ENCODE assay signal across 9 cellular contexts in the genomic region with DNA sequence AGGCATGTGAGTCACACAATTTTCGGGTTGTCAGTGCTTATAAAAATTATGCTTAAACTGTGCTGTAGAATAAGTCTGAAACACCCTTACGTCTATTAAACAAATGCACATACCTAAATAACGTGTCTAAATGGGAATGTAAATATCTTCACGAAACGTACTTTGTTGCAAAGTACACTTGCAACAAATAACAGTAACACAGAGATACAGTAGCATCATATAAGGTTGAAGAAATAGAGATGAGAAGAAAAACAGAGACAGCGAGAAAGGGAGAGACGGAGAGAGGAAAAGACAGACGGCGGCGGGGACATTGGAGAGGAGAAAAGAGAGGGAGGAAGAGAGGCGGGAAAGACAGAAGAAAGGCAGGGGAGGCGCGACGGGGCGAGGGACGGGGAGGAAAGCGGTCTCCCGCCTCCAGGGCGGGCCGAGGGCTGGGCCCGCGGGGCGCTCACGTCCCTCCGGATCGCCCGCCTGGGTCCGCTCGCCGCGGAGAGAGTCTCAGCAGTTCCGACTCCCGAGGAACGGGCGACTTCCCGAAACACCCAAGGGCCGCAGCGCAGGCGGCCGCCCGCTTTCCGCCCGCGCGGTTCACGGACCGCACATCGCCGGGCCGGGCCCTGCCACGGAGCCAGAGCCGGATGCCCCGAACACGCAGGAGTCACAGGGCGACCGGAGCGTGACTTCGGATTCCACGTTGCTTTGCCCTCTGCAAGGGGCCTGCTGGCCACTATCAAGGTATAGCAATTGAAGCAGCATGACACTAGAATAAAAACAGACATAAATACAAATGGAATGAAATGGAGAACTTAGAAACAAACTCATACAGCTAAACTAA.
DNase-seq lines count a peak whose midpoint lies in the region; ATAC-seq and TF ChIP-seq lines count a peak whose summit lies in the region.
"Had no signal": no experiment of that assay in that cellular context is flagged by ENCODE, and none has a peak within 500 bp of the region (broad histone marks: within the 10 kb centered on the region; RNA-seq: fewer than 3 reads in every experiment).

No MANE protein-coding gene starts in this region.

- POLR2A ChIA-PET in WTC11 (lab: Charles Lee), result no interaction called here

- no peaks in the 10 kb centered on the region for H3K36me3 Mint-ChIP-seq in WTC11
- no peaks in the 10 kb centered on the region for H3K36me3 Mint-ChIP-seq in glutamatergic neuron (ENCODE audit: unreplicated experiment)
- no peaks in the 10 kb centered on the region for H3K36me3 Mint-ChIP-seq in nephron progenitor cell (ENCODE audit: low read depth)

- TF ChIP-seq CTCF in WTC11 (IDR thresholded peaks at IDR 0.05), result no peak
- TF ChIP-seq CTCF in glutamatergic neuron (IDR thresholded peaks at IDR 0.05; ENCODE audit: partially characterized antibody, unreplicated experiment), result no peak
- no peak for TF ChIP-seq CTCF in nephron progenitor cell (IDR thresholded peaks at IDR 0.05)

- H3K4me3 Mint-ChIP-seq in WTC11 (peak overlapping the region; percentile 65), glutamatergic neuron (ENCODE audit: unreplicated experiment) (peak overlapping the region; percentile 61), nephron progenitor cell (peak overlapping the region; percentile 77)

- DNase-seq in CD1c-positive myeloid dendritic cell (ENCODE audit: extremely low spot score) (peak; percentile 55), WTC11 (ENCODE audit: low spot score) (peak; percentile 40), glutamatergic neuron (peak; percentile 36), nephron progenitor cell (peak; percentile 58), cerebellum (ENCODE audit: low spot score) (no peak), DMS53 treated with DMSO at 0.1 percent for 48 hours (lab: John Stamatoyannopoulos, UW; ENCODE audit: unreplicated experiment) (no peak)
- no peak for DNase-seq in activated effector memory CD4-positive, alpha-beta T cell treated with anti-CD3 and anti-CD28 coated beads, Interleukin-2, amount 50 U/mL, for 16 hours
- DNase-seq: MM.1S had no signal

- H3K27ac Mint-ChIP-seq in WTC11 (no peak overlapping the region), glutamatergic neuron (ENCODE audit: unreplicated experiment) (no peak overlapping the region), nephron progenitor cell (no peak overlapping the region)

- ATAC-seq in WTC11, result peak; percentile 90
- ATAC-seq in GM19463 (IDR thresholded peaks at IDR 0.05; ENCODE audit: unreplicated experiment), result no peak

- H3K9me3 Mint-ChIP-seq in WTC11, result peaks cover 8% of the 10 kb centered on the region; the same call in 1 of the 2 replicates
- peaks cover 5% of the 10 kb centered on the region for H3K9me3 Mint-ChIP-seq in glutamatergic neuron (ENCODE audit: unreplicated experiment)
- peaks cover 7% of the 10 kb centered on the region for H3K9me3 Mint-ChIP-seq in nephron progenitor cell

- H3K27me3 Mint-ChIP-seq in WTC11 (ENCODE audit: low read depth) (peaks cover 85% of the 10 kb centered on the region), glutamatergic neuron (ENCODE audit: unreplicated experiment) (peaks cover 8% of the 10 kb centered on the region), nephron progenitor cell (ENCODE audit: low read depth, poor library complexity) (peaks cover 71% of the 10 kb centered on the region)

- H3K4me1 Mint-ChIP-seq in WTC11, result peaks cover 11% of the 10 kb centered on the region
- H3K4me1 Mint-ChIP-seq in glutamatergic neuron (ENCODE audit: low read depth, unreplicated experiment), result peaks cover 10% of the 10 kb centered on the region
- peaks cover 34% of the 10 kb centered on the region for H3K4me1 Mint-ChIP-seq in nephron progenitor cell

- CTCF ChIA-PET in WTC11 (lab: Charles Lee), result no interaction called here

TF ChIP-seq in WTC11, 78 proteins besides CTCF, POLR2A, EP300 and RAD21:
- TF ChIP-seq GRHL2 (CRISPR knock-in tag; IDR thresholded peaks at IDR 0.05; ENCODE audit: insufficient replicate concordance, severe bottlenecking) (no peak), CREB1 (CRISPR knock-in tag; IDR thresholded peaks at IDR 0.05) (no peak), MXD4 (CRISPR knock-in tag; IDR thresholded peaks at IDR 0.05; ENCODE audit: borderline replicate concordance) (no peak), TEAD4 (CRISPR knock-in tag; IDR thresholded peaks at IDR 0.05) (no peak), ETV6 (CRISPR knock-in tag; IDR thresholded peaks at IDR 0.05) (0 out of 2 replicates have a peak, but pooled peaks have one; percentile 65)
- TF ChIP-seq, protein P1, sequence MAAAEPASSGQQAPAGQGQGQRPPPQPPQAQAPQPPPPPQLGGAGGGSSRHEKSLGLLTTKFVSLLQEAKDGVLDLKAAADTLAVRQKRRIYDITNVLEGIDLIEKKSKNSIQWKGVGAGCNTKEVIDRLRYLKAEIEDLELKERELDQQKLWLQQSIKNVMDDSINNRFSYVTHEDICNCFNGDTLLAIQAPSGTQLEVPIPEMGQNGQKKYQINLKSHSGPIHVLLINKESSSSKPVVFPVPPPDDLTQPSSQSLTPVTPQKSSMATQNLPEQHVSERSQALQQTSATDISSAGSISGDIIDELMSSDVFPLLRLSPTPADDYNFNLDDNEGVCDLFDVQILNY (CRISPR knock-in tag; IDR thresholded peaks at IDR 0.05), result 0 out of 2 replicates have a peak, but pooled peaks have one; percentile 49
- TF ChIP-seq, protein P2, sequence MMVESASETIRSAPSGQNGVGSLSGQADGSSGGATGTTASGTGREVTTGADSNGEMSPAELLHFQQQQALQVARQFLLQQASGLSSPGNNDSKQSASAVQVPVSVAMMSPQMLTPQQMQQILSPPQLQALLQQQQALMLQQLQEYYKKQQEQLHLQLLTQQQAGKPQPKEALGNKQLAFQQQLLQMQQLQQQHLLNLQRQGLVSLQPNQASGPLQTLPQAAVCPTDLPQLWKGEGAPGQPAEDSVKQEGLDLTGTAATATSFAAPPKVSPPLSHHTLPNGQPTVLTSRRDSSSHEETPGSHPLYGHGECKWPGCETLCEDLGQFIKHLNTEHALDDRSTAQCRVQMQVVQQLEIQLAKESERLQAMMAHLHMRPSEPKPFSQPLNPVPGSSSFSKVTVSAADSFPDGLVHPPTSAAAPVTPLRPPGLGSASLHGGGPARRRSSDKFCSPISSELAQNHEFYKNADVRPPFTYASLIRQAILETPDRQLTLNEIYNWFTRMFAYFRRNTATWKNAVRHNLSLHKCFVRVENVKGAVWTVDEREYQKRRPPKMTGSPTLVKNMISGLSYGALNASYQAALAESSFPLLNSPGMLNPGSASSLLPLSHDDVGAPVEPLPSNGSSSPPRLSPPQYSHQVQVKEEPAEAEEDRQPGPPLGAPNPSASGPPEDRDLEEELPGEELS (CRISPR knock-in tag; IDR thresholded peaks at IDR 0.05), result peak; percentile 51; the same call in 1 of the 2 replicates
- TF ChIP-seq, protein P3, sequence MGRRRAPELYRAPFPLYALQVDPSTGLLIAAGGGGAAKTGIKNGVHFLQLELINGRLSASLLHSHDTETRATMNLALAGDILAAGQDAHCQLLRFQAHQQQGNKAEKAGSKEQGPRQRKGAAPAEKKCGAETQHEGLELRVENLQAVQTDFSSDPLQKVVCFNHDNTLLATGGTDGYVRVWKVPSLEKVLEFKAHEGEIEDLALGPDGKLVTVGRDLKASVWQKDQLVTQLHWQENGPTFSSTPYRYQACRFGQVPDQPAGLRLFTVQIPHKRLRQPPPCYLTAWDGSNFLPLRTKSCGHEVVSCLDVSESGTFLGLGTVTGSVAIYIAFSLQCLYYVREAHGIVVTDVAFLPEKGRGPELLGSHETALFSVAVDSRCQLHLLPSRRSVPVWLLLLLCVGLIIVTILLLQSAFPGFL (CRISPR knock-in tag; IDR thresholded peaks at IDR 0.05; ENCODE audit: borderline replicate concordance), result no peak
- TF ChIP-seq, protein P4, sequence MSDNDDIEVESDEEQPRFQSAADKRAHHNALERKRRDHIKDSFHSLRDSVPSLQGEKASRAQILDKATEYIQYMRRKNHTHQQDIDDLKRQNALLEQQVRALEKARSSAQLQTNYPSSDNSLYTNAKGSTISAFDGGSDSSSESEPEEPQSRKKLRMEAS (CRISPR knock-in tag; IDR thresholded peaks at IDR 0.05), result peak; percentile 33; the same call in 1 of the 2 replicates

Comparison
In these comparisons a context has a peak if more than half of its experiments do, and no peak if none do; other contexts are left out.
1. DNase-seq: peak in CD1c-positive myeloid dendritic cell (single experiment), WTC11 (single experiment), glutamatergic neuron (single experiment) and nephron progenitor cell (single experiment); none in cerebellum (single experiment), DMS53 treated with DMSO at 0.1 percent for 48 hours (single experiment) and activated effector memory CD4-positive, alpha-beta T cell treated with anti-CD3 and anti-CD28 coated beads, Interleukin-2, amount 50 U/mL, for 16 hours (single experiment).
2. Peak in every context shown above with its lines, with median percentiles within 50 percentile points of each other: H3K4me3 Mint-ChIP-seq.